Comparison of ENCODE assay signal across 9 cellular contexts in genomic region chr2:98026927-98027522, GRCh38. TPM values are rescaled to one million over a fixed set of nuclear protein-coding genes. Genes with fewer than 3 reads are reported as not detected.
DNase-seq lines count a peak whose midpoint lies in the region; ATAC-seq, FAIRE-seq and TF ChIP-seq lines count a peak whose summit lies in the region.
"Had no signal": no experiment of that assay in that cellular context is flagged by ENCODE, and none has a peak within 500 bp of the region (broad histone marks: within the 10 kb centered on the region; RNA-seq: fewer than 3 reads in every experiment).

No MANE protein-coding gene starts in this region.

- ATAC-seq in GM21423 (IDR thresholded peaks at IDR 0.05; ENCODE audit: unreplicated experiment) (peak; percentile 84), HG03558 (IDR thresholded peaks at IDR 0.05; ENCODE audit: extremely low read depth, unreplicated experiment) (peak; percentile 89)
- ATAC-seq in effector memory CD8-positive, alpha-beta T cell (replicated peaks), result peak; percentile 52

- H3K9me3 Mint-ChIP-seq in effector memory CD8-positive, alpha-beta T cell, result no peaks in the 10 kb centered on the region

- no peaks in the 10 kb centered on the region for H3K36me3 Mint-ChIP-seq in effector memory CD8-positive, alpha-beta T cell (ENCODE audit: insufficient read depth)

- TF ChIP-seq POLR2A in GM12892 (IDR thresholded peaks at IDR 0.05; ENCODE audit: low read depth, low read length), result peak; percentile 53; the same call in 1 of the 2 replicates

- no peak overlapping the region for H3K27ac Mint-ChIP-seq in effector memory CD8-positive, alpha-beta T cell

- peaks cover 0 to 17% of the 10 kb centered on the region in 2 donors for H3K27me3 Mint-ChIP-seq in effector memory CD8-positive, alpha-beta T cell

- DNase-seq in GM12892 (ENCODE audit: insufficient read length) (peak; percentile 52), OCI-M2 (lab: John Stamatoyannopoulos, UW; ENCODE audit: unreplicated experiment) (no peak), HPDE6-E6E7 (ENCODE audit: extremely low spot score) (no peak), LoVo (ENCODE audit: low spot score) (no peak)
- DNase-seq in effector memory CD8-positive, alpha-beta T cell, result no peak
- no peak for DNase-seq in stimulated activated CD4-positive, alpha-beta T cell treated with anti-CD3 and anti-CD28 coated beads, Interleukin-1b, Interleukin-23, amount 100 ng/mL, for 48 hours

- peaks cover 9 to 13% of the 10 kb centered on the region in 2 donors for H3K4me1 Mint-ChIP-seq in effector memory CD8-positive, alpha-beta T cell (ENCODE audit: low read depth in 2 of 2)

- peak; percentile 94 for FAIRE-seq in GM12892 (lab: Jason Lieb, UNC)
- FAIRE-seq: astrocyte had no signal

- peak overlapping the region; percentile 20 to 23 for H3K4me3 Mint-ChIP-seq in effector memory CD8-positive, alpha-beta T cell

RNA-seq across cellular contexts. Expression of gene TMEM131, which starts 31.3 kb away (rescaled TPM):
- polyA plus RNA-seq in GM12892 (2012; ENCODE audit: missing spikeins), result 24.6 TPM

RNA-seq across cellular contexts. Expression of gene VWA3B, which starts 59.9 kb away (rescaled TPM):
- polyA plus RNA-seq in GM12892 (2012; ENCODE audit: missing spikeins), result not detected
